16 cellular contexts compared by ENCODE assay signal in the genomic region with DNA sequence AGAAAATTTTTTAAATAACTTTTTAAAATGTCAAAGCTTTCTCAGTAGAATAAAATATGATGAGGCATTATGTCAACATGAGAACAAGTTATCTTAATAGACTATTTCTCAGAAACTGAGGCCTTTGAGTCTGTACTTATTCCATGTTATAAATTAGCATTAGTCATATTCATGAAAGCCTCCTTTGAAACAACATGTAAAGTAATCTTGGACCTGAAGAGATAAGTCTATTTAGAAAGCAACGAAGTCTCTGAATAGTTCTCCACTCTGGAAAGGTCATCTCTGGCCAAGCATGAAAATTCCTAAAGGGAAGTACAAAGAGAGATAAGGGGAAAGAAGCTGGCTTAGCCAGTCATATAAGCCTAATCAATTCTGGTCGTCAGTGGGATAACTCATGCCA.
"Had no signal": no experiment of that assay in that cellular context is flagged by ENCODE, and none has a peak within 500 bp of the region (broad histone marks: within the 10 kb centered on the region; RNA-seq: fewer than 3 reads in every experiment).

No MANE protein-coding gene starts in this region.

- ATAC-seq: pancreas had no signal

- DNase-seq: activated CD4-positive, alpha-beta T cell treated with anti-CD3 and anti-CD28 coated beads, Interleukin-2, amount 50 U/mL, for 4 hours; activated naive CD4-positive, alpha-beta T cell treated with anti-CD3 and anti-CD28 coated beads, Interleukin-2, amount 50 U/mL, for 16 hours; activated T-cell treated with anti-CD3 and anti-CD28 coated beads, Interleukin-2, amount 50 U/mL, for 1 hour; central memory CD4-positive, alpha-beta T cell; dermis blood vessel endothelial cell; foreskin fibroblast; heart left ventricle; islet precursor cell; left ventricle myocardium inferior; mesenchymal stem cell; pancreas; stimulated activated CD4-positive, alpha-beta T cell treated with anti-CD3 and anti-CD28 coated beads, Interleukin-4, amount 100 ng/mL, for 4 hours; testis had no signal

- H3K9me3 ChIP-seq: pancreas, testis had no signal

- H3K4me3 ChIP-seq: esophagus muscularis mucosa, heart left ventricle, left ventricle myocardium inferior, pancreas, testis had no signal

- H3K4me1 ChIP-seq: left ventricle myocardium inferior, pancreas, testis had no signal

- H3K27ac ChIP-seq: esophagus muscularis mucosa, left ventricle myocardium inferior, pancreas, testis had no signal

- H3K36me3 ChIP-seq: pancreas had no signal

- H3K27me3 Mint-ChIP-seq: stimulated activated naive CD8-positive, alpha-beta T cell treated with anti-CD3 and anti-CD28 coated beads, Interleukin-15, amount 100 ng/mL, for 72 hours had no signal

- H3K4me3 Mint-ChIP-seq: nephron; stimulated activated naive CD8-positive, alpha-beta T cell treated with anti-CD3 and anti-CD28 coated beads, Interleukin-15, amount 100 ng/mL, for 72 hours had no signal

- H3K27me3 ChIP-seq: esophagus muscularis mucosa, heart left ventricle, pancreas, testis had no signal
